ENCODE assay signal across 1 cellular context in the genomic region with DNA sequence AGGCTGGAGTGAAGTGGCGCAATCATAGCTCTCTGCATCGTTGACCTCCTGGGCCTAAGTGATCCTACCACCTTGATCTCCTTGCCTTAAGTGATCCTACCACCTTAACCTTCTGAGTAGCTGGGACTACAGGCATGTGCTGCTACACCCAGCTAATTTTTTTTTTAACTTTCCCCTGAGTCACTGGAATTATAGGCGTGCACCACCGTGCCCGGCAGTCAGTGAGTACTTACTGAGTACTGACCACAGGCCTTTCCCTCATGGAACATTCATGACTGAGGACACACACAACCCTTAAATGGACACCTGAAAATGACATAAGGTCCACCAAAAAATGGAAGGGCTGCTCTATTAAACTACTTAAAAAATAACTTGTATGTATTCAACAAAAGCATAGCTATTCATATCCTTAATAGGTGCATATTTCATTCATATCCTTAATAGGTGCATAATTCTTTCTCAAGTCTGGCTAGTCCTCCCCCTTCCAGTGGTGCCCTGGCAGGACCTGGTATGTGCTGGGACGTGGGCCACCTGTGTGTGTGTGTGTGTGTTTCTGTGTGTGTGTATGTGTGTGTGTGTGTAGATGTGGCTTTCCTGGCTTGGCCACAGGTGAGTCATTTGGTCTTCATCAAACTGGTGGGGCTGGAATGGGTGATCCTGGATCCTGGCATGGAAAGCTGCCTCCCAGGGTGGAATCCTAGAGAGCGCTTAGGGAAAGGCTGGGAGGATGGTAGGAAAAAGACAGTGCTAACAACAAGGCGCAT.
A peak's percentile ranks its signal among the peaks of the same experiment; 100 is the strongest.
TF ChIP-seq lines count a peak whose summit lies in the region.

No MANE protein-coding gene starts in this region.

TF ChIP-seq in HCT116, 20 proteins besides CTCF, POLR2A, EP300 and RAD21 (continued from another document):
- TF ChIP-seq, protein P1, sequence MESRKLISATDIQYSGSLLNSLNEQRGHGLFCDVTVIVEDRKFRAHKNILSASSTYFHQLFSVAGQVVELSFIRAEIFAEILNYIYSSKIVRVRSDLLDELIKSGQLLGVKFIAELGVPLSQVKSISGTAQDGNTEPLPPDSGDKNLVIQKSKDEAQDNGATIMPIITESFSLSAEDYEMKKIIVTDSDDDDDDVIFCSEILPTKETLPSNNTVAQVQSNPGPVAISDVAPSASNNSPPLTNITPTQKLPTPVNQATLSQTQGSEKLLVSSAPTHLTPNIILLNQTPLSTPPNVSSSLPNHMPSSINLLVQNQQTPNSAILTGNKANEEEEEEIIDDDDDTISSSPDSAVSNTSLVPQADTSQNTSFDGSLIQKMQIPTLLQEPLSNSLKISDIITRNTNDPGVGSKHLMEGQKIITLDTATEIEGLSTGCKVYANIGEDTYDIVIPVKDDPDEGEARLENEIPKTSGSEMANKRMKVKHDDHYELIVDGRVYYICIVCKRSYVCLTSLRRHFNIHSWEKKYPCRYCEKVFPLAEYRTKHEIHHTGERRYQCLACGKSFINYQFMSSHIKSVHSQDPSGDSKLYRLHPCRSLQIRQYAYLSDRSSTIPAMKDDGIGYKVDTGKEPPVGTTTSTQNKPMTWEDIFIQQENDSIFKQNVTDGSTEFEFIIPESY (IDR thresholded peaks at IDR 0.05; ENCODE audit: extremely low read depth, insufficient replicate concordance, low read length): no peak
- TF ChIP-seq EZH2phosphoT487 (IDR thresholded peaks at IDR 0.05; ENCODE audit: borderline replicate concordance) (no peak), EGR1 (IDR thresholded peaks at IDR 0.05; ENCODE audit: low read depth) (no peak; the same call in 1 of the 2 replicates), FOSL1 (IDR thresholded peaks at IDR 0.05; ENCODE audit: low read depth) (peak; percentile 80), EZH2 (IDR thresholded peaks at IDR 0.05) (no peak)
- TF ChIP-seq, protein P2, sequence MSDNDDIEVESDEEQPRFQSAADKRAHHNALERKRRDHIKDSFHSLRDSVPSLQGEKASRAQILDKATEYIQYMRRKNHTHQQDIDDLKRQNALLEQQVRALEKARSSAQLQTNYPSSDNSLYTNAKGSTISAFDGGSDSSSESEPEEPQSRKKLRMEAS (IDR thresholded peaks at IDR 0.05): peak; percentile 83
- TF ChIP-seq, protein P3, sequence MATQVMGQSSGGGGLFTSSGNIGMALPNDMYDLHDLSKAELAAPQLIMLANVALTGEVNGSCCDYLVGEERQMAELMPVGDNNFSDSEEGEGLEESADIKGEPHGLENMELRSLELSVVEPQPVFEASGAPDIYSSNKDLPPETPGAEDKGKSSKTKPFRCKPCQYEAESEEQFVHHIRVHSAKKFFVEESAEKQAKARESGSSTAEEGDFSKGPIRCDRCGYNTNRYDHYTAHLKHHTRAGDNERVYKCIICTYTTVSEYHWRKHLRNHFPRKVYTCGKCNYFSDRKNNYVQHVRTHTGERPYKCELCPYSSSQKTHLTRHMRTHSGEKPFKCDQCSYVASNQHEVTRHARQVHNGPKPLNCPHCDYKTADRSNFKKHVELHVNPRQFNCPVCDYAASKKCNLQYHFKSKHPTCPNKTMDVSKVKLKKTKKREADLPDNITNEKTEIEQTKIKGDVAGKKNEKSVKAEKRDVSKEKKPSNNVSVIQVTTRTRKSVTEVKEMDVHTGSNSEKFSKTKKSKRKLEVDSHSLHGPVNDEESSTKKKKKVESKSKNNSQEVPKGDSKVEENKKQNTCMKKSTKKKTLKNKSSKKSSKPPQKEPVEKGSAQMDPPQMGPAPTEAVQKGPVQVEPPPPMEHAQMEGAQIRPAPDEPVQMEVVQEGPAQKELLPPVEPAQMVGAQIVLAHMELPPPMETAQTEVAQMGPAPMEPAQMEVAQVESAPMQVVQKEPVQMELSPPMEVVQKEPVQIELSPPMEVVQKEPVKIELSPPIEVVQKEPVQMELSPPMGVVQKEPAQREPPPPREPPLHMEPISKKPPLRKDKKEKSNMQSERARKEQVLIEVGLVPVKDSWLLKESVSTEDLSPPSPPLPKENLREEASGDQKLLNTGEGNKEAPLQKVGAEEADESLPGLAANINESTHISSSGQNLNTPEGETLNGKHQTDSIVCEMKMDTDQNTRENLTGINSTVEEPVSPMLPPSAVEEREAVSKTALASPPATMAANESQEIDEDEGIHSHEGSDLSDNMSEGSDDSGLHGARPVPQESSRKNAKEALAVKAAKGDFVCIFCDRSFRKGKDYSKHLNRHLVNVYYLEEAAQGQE (IDR thresholded peaks at IDR 0.05; ENCODE audit: low read depth): no peak
